12 cellular contexts compared by ENCODE assay signal in the genomic region with DNA sequence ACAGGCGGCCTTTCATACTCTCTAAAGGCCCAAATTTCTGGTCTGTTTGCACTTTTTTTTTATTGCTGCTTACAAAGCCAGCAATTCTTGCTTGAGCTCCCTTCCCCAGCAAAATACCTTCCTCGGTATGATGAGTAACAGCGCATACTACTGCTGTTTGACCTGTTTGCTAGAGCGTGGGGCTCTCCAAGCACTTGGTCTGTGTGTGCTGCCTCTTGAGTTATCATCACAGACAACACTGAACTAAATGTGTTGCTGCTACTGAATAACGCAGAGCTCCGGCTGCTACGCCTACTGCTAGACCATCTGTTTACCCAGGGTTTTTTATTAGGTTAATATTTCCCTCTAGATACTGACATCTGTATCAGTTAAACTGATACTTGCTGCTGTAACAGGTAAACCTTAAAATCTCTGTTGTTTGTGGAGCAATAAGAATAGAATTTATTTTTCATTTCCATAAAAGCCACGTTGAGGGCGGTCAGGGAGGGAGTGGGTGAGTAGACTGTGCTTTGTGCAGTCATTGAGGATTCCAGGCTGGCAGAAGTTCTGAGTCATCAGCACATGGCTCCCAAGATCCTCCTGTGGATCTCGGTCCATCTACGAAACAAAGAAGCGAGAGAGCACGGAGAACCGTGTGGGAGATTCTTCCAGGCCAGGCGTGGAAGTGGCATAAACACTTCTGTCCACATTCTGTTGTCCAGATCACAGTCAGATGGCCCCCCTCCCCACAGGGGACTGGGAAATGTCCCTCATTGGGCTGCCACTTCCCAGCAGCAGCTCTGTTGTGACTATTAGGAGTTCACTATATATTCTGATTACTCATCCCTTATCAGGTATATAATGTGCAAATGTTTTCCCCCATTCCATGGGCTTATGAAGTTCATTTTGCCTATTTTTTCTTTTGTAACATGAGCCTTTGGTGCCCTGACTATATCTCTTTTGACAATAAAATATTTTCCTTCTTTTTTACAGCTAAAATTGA. TPM values are rescaled to one million over a fixed set of nuclear protein-coding genes. Genes with fewer than 3 reads are reported as not detected.
A peak's percentile ranks its signal among the peaks of the same experiment; 100 is the strongest.
DNase-seq lines count a peak whose midpoint lies in the region; ATAC-seq and TF ChIP-seq lines count a peak whose summit lies in the region.
"Had no signal": no experiment of that assay in that cellular context is flagged by ENCODE, and none has a peak within 500 bp of the region (broad histone marks: within the 10 kb centered on the region; RNA-seq: fewer than 3 reads in every experiment).

No MANE protein-coding gene starts in this region.

- H3K9me3 ChIP-seq in BE2C: no peaks in the 10 kb centered on the region; the same call in 1 of the 2 replicates
- peaks cover 3% of the 10 kb centered on the region for H3K9me3 ChIP-seq in mesenchymal stem cell (ENCODE audit: control insufficient read depth, low read length)

- H3K79me1 ChIP-seq in mesenchymal stem cell (replicated peaks; ENCODE audit: low read length, poor library complexity, severe bottlenecking): no peaks in the 10 kb centered on the region

- no peak overlapping the region for H2BK120ac ChIP-seq in mesenchymal stem cell (ENCODE audit: low read depth, low read length)

- H3K18ac ChIP-seq in mesenchymal stem cell (ENCODE audit: low read depth in 1 of 2, low read length in 2 of 2): no peak overlapping the region

- peak overlapping the region; percentile 25 for H3K4me2 ChIP-seq in mesenchymal stem cell (ENCODE audit: low read length, poor library complexity, severe bottlenecking)

- peak overlapping the region; percentile 9 for H3K9ac ChIP-seq in mesenchymal stem cell (ENCODE audit: low read length)

- no peak overlapping the region for H3K4ac ChIP-seq in mesenchymal stem cell (ENCODE audit: low read depth in 1 of 2, low read length in 2 of 2)

- H2BK5ac ChIP-seq in mesenchymal stem cell (ENCODE audit: low read depth, low read length, poor library complexity, severe bottlenecking): no peak overlapping the region

- H2AFZ ChIP-seq in mesenchymal stem cell (ENCODE audit: low read depth, low read length): no peak overlapping the region

- no peak overlapping the region for H3K23ac ChIP-seq in mesenchymal stem cell (ENCODE audit: low read length in 2 of 2)

- peak overlapping the region in 1 of 2 experiments; percentile 11 for H2BK12ac ChIP-seq in mesenchymal stem cell (ENCODE audit: low read length in 2 of 2)

- no peak overlapping the region for H3K27ac ChIP-seq in mesenchymal stem cell (ENCODE audit: low read length, poor library complexity, severe bottlenecking)
- H3K27ac ChIP-seq: neutrophil, tibial artery had no signal

- H3K4me3 ChIP-seq in BE2C (ENCODE audit: low read depth, low read length): no peak overlapping the region
- H3K4me3 ChIP-seq in LNCaP clone FGC (ENCODE audit: low read depth, low read length): 0 out of 2 replicates have a peak overlapping the region, but pooled peaks have one; percentile 5
- H3K4me3 ChIP-seq in cardiac fibroblast (replicated peaks in 1 of 2; ENCODE audit: low read depth in 2 of 2, low read length in 2 of 2): no peak overlapping the region
- no peak overlapping the region for H3K4me3 ChIP-seq in mesenchymal stem cell (ENCODE audit: insufficient read depth in 1 of 2, low read depth in 1 of 2, low read length in 2 of 2)
- H3K4me3 ChIP-seq: tibial artery had no signal

- no peaks in the 10 kb centered on the region for H3K36me3 ChIP-seq in BE2C
- peaks cover under 1 to 4% of the 10 kb centered on the region in 2 experiments for H3K36me3 ChIP-seq in mesenchymal stem cell (ENCODE audit: control insufficient read depth in 1 of 2, insufficient read depth in 2 of 2, low read depth in 1 of 2, low read length in 2 of 2)
- H3K36me3 ChIP-seq: neutrophil, tibial artery had no signal

- no peak overlapping the region for H4K91ac ChIP-seq in mesenchymal stem cell (ENCODE audit: low read length)

- peak; percentile 40 for DNase-seq in BE2C
- peak; percentile 23 for DNase-seq in LNCaP clone FGC (ENCODE audit: low read depth)
- peak; percentile 41 to 66 for DNase-seq in cardiac fibroblast (ENCODE audit: low read depth in 2 of 2)
- peak; percentile 59 for DNase-seq in mesenchymal stem cell
- no peak for DNase-seq in amniotic stem cell (lab: John Stamatoyannopoulos, UW)
- no peak for DNase-seq in NCI-H345 treated with DMSO at 0.1 percent for 48 hours (lab: John Stamatoyannopoulos, UW; ENCODE audit: unreplicated experiment)
- DNase-seq in activated T-cell treated with anti-CD3 and anti-CD28 coated beads, Interleukin-2, amount 50 U/mL, for 48 hours: no peak
- DNase-seq: GOT3, NCI-H2081 treated with DMSO at 0.1 percent for 48 hours had no signal

- H3K4me1 ChIP-seq in BE2C (no peaks in the 10 kb centered on the region), mesenchymal stem cell (ENCODE audit: control insufficient read depth, insufficient read depth, low read depth, low read length) (peaks cover 4% of the 10 kb centered on the region)
- H3K4me1 ChIP-seq: tibial artery had no signal

- no peak for ATAC-seq in GM19397 (IDR thresholded peaks at IDR 0.05; ENCODE audit: unreplicated experiment)

- TF ChIP-seq CTCF in BE2C (IDR thresholded peaks at IDR 0.05; ENCODE audit: low read depth, low read length): no peak
- TF ChIP-seq CTCF in LNCaP clone FGC (IDR thresholded peaks at IDR 0.05; ENCODE audit: control insufficient read depth, extremely low read depth, insufficient read depth): 0 out of 2 replicates have a peak, but pooled peaks have one; percentile 1
- TF ChIP-seq CTCF in cardiac fibroblast (IDR thresholded peaks at IDR 0.05; ENCODE audit: low read depth, low read length): no peak

- no peak overlapping the region for H4K8ac ChIP-seq in mesenchymal stem cell (ENCODE audit: low read length)

- H3K14ac ChIP-seq in mesenchymal stem cell (ENCODE audit: low read length in 2 of 2): no peak overlapping the region

- H2AK5ac ChIP-seq in mesenchymal stem cell (ENCODE audit: low read length, severe bottlenecking): no peak overlapping the region

- H3K27me3 ChIP-seq in BE2C: no peaks in the 10 kb centered on the region
- H3K27me3 ChIP-seq in mesenchymal stem cell (ENCODE audit: control insufficient read depth in 1 of 2, insufficient read depth in 1 of 2, low read length in 2 of 2): peaks cover 0 to 24% of the 10 kb centered on the region in 2 experiments
- H3K27me3 ChIP-seq: neutrophil, tibial artery had no signal

- no peak overlapping the region for H2BK15ac ChIP-seq in mesenchymal stem cell (ENCODE audit: low read depth, poor library complexity, severe bottlenecking)

- WGBS in mesenchymal stem cell: 71% methylated on average over 15 of the region's 15 CpGs

RNA-seq across cellular contexts. Expression of a gene that starts 14.0 kb away (rescaled TPM):
- 3.8 TPM for polyA plus RNA-seq in BE2C (2012; ENCODE audit: insufficient read depth, insufficient read length, low read depth)
- 3.6 TPM for polyA plus RNA-seq in mesenchymal stem cell (2013, experiment 1 of 2)
- 3.7 TPM for polyA plus RNA-seq in mesenchymal stem cell (2013, experiment 2 of 2)

RNA-seq across cellular contexts. Expression of a gene that starts 14.2 kb away (rescaled TPM):
- polyA plus RNA-seq in BE2C (2012; ENCODE audit: insufficient read depth, insufficient read length, low read depth): 44.8 TPM
- 32.6 TPM for polyA plus RNA-seq in mesenchymal stem cell (2013, experiment 1 of 2)
- 33.3 TPM for polyA plus RNA-seq in mesenchymal stem cell (2013, experiment 2 of 2)

Comparison
In these comparisons a context has a peak if more than half of its experiments do, and no peak if none do; other contexts are left out.
1. DNase-seq: peak in BE2C (single experiment), LNCaP clone FGC (single experiment), cardiac fibroblast (2 of 2) and mesenchymal stem cell (single experiment); none in amniotic stem cell (single experiment), NCI-H345 treated with DMSO at 0.1 percent for 48 hours (single experiment) and activated T-cell treated with anti-CD3 and anti-CD28 coated beads, Interleukin-2, amount 50 U/mL, for 48 hours (0 of 2).